In the genomic region with DNA sequence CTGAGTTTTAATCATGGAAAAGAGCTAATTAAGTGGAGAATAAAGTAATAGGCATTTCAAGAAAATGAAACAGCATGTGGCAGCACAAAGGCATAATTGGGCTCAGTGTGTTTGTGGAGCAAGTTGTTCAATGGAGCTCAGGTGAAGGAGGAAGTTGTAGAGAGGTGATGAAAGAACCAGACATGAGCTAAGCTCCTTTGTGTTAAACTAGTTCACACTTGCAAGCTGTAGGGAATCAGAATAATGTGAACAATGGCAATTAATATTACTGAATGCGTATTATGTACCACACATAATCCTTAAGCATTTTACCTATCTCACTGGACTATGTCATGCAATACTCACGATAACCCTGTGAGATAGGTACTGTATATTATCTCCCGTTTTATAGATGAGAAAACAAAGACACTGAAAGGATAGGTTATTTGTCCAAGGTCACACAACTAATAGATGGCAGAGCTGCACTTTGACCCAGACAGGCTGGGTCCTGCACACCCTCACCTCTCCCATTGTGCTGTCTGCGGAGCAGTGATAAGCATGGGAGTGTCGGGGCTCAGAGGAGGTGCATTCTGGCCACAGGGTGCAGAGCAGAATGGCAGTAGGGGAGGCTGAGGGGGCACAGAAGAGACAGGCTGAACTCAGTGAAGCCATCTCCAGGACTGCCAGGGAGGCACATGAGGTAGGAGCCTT, we compare ENCODE assay signal across 21 cellular contexts. TPM values are rescaled to one million over a fixed set of nuclear protein-coding genes. Genes with fewer than 3 reads are reported as not detected.
"Had no signal": no experiment of that assay in that cellular context is flagged by ENCODE, and none has a peak within 500 bp of the region (broad histone marks: within the 10 kb centered on the region; RNA-seq: fewer than 3 reads in every experiment).

No MANE protein-coding gene starts in this region.

- H3K36me3 ChIP-seq: ovary, spleen, thyroid gland had no signal

- FAIRE-seq: kidney, TTC549, urothelium cell line had no signal

- H3K4me3 ChIP-seq: ovary, spleen, thyroid gland had no signal

- ATAC-seq: activated CD4-positive, CD25-positive, alpha-beta regulatory T cell treated with anti-CD3 and anti-CD28 coated beads, Interleukin-2, amount 50 U/mL, for 24 hours; effector memory CD8-positive, alpha-beta T cell; sciatic nerve; T-helper 17 cell had no signal

- H3K4me3 Mint-ChIP-seq: activated T-helper 1 cell treated with anti-CD3 and anti-CD28 coated beads, Interleukin-12 subunit alpha, Interleukin-12 subunit beta, Interleukin-2, Interleukin-4 antibody, amounts not matched to agents 30 ng/mL and 10 ng/mL and 1 ng/mL, durations not matched to agents 14 hours and 24 hours and 36 hours; effector memory CD8-positive, alpha-beta T cell; T-helper 17 cell had no signal

- H3K27me3 ChIP-seq: ovary, spleen, thyroid gland had no signal

- DNase-seq: activated CD4-positive, alpha-beta T cell treated with anti-CD3 and anti-CD28 coated beads, Interleukin-2, amount 50 U/mL, for 1 hour; activated CD8-positive, alpha-beta memory T cell treated with anti-CD3 and anti-CD28 coated beads for 24 hours; activated naive CD4-positive, alpha-beta T cell treated with Interleukin-2 at 50 U/mL for 16 hours; anterior cingulate cortex; dermis blood vessel endothelial cell; effector memory CD8-positive, alpha-beta T cell; hippocampal formation; kidney; midbrain; ovary; spleen; T-helper 17 cell; thyroid gland had no signal

- H3K27ac ChIP-seq: ovary, thyroid gland had no signal

- H3K9me3 Mint-ChIP-seq: activated T-helper 1 cell treated with anti-CD3 and anti-CD28 coated beads, Interleukin-12 subunit alpha, Interleukin-12 subunit beta, Interleukin-2, Interleukin-4 antibody, amounts not matched to agents 30 ng/mL and 10 ng/mL and 1 ng/mL, durations not matched to agents 14 hours and 24 hours and 36 hours; effector memory CD8-positive, alpha-beta T cell had no signal

- H3K27ac Mint-ChIP-seq: activated T-helper 1 cell treated with anti-CD3 and anti-CD28 coated beads, Interleukin-12 subunit alpha, Interleukin-12 subunit beta, Interleukin-2, Interleukin-4 antibody, amounts not matched to agents 30 ng/mL and 10 ng/mL and 1 ng/mL, durations not matched to agents 14 hours and 24 hours and 36 hours; effector memory CD8-positive, alpha-beta T cell; T-helper 17 cell had no signal

- H3K9me3 ChIP-seq: ovary, spleen, thyroid gland had no signal

- H3K4me1 ChIP-seq: thyroid gland had no signal

RNA-seq across cellular contexts. Expression of gene OLFML1, which starts 8.9 kb away (rescaled TPM):
- total RNA-seq: activated T-helper 1 cell treated with anti-CD3 and anti-CD28 coated beads, Interleukin-12 subunit alpha, Interleukin-12 subunit beta, Interleukin-2, Interleukin-4 antibody, amounts not matched to agents 30 ng/mL and 10 ng/mL and 1 ng/mL, durations not matched to agents 14 hours and 24 hours and 36 hours; dermis blood vessel endothelial cell; epithelial cell of proximal tubule; glomerular endothelial cell; pulmonary artery endothelial cell; T-helper 17 cell had no signal
